In genomic region chr1:98046031-98046641, GRCh38 we compare ENCODE assay signal across 7 cellular contexts.
DNase-seq lines count a peak whose midpoint lies in the region; ATAC-seq lines count a peak whose summit lies in the region.

No MANE protein-coding gene starts in this region.

- peaks cover 47% of the 10 kb centered on the region for H3K27me3 ChIP-seq in muscle layer of duodenum (ENCODE audit: low read depth, low read length)

- peak; percentile 49 for ATAC-seq in GM18868 (IDR thresholded peaks at IDR 0.05; ENCODE audit: unreplicated experiment)
- ATAC-seq in GM18519 (IDR thresholded peaks at IDR 0.05; ENCODE audit: low FRiP score, unreplicated experiment) = no peak
- no peak for ATAC-seq in HG03159 (IDR thresholded peaks at IDR 0.05; ENCODE audit: unreplicated experiment)

- H3K27ac ChIP-seq in muscle layer of duodenum (ENCODE audit: low read length) = no peak overlapping the region

- DNase-seq in RPMI7951 (ENCODE audit: low read depth) (peak; percentile 63), dermis blood vessel endothelial cell (peak; percentile 76), Ammon's horn (ENCODE audit: low spot score) (no peak)

- H3K9me3 ChIP-seq in muscle layer of duodenum (ENCODE audit: control insufficient read depth in 1 of 2, low read length in 2 of 2) = no peaks in the 10 kb centered on the region

- H3K4me1 ChIP-seq in muscle layer of duodenum (ENCODE audit: control insufficient read depth in 1 of 2, insufficient read depth in 2 of 2, low read length in 2 of 2) = peaks cover 0 to 25% of the 10 kb centered on the region in 2 donors

- H3K4me3 ChIP-seq in muscle layer of duodenum (ENCODE audit: low read depth in 1 of 2, low read length in 2 of 2) = peak overlapping the region; percentile 28 to 66

- no peaks in the 10 kb centered on the region for H3K36me3 ChIP-seq in muscle layer of duodenum (ENCODE audit: control insufficient read depth in 1 of 2, insufficient read depth in 2 of 2, low read length in 2 of 2)
